ENCODE assay signal across 16 cellular contexts in the genomic region with DNA sequence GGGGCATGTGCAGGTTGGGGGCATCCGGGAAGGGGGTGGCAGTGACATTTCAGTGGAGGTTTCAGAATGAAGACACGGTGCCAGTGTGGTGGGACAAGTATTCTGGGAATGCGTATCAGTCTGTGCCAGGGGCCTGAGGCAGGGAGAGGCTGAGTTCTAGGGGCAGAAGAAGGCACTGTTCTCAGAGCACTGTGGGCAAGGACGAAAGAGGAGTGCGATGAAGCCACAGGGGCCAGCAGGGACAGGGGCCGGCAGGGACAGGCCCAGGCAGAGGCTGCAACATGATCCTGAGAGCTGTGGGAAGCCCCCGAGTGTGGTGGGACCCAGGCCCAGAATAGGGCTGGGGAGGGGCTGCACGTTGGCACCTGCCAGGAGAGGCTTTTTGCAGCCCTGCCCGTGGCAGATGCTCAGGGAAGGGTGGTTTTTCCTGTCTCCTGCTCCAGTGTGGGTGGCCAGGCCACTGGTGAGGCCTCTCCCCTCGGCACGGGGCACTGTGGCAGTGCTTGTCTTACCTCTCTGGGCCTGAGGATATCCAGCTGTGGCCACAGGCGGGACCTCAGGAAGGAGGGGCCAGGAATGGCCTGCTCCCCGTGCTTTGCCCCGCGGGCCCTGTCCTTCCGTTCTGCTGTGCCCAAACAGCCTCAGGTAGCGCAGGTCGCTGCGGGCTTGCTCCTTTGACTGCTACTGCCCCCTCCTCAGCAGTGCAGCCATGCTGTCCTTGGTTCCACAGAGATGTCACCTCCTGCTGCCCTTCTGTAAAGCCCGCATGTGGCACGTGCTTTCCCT. TPM values are rescaled to one million over a fixed set of nuclear protein-coding genes. Genes with fewer than 3 reads are reported as not detected.
DNase-seq lines count a peak whose midpoint lies in the region; ATAC-seq and TF ChIP-seq lines count a peak whose summit lies in the region.
"Had no signal": no experiment of that assay in that cellular context is flagged by ENCODE, and none has a peak within 500 bp of the region (broad histone marks: within the 10 kb centered on the region; RNA-seq: fewer than 3 reads in every experiment).

No MANE protein-coding gene starts in this region.

- H3K9me2 ChIP-seq in SK-N-SH = no peaks in the 10 kb centered on the region

- no peaks in the 10 kb centered on the region for H3K27me3 ChIP-seq in SK-N-SH (ENCODE audit: insufficient read depth)
- H3K27me3 ChIP-seq: ovary, SJSA1 had no signal

- TF ChIP-seq CTCF in SK-N-SH (IDR thresholded peaks at IDR 0.05) (no peak), mesothelial cell of epicardium (IDR thresholded peaks at IDR 0.05; ENCODE audit: unreplicated experiment) (no peak)

- H3K27me3 Mint-ChIP-seq in dendritic cell treated with granulocyte-macrophage colony-stimulating factor and Interleukin-4, amounts not matched to agents 40 ng/mL and 50 ng/mL, for 4 days = no peaks in the 10 kb centered on the region
- H3K27me3 Mint-ChIP-seq in mesothelial cell of epicardium (ENCODE audit: low read depth) = no peaks in the 10 kb centered on the region

- H3K79me2 ChIP-seq in SK-N-SH (ENCODE audit: insufficient read depth) = peaks cover 58% of the 10 kb centered on the region

- no peak overlapping the region for H3K9ac ChIP-seq in SK-N-SH

- peaks cover 0 to 18% of the 10 kb centered on the region in 2 experiments for H3K36me3 ChIP-seq in SK-N-SH (replicated peaks in 1 of 2; ENCODE audit: control insufficient read depth in 1 of 2, insufficient read depth in 2 of 2, low read length in 1 of 2)
- H3K36me3 ChIP-seq: ovary had no signal

- H3K4me1 Mint-ChIP-seq in dendritic cell treated with granulocyte-macrophage colony-stimulating factor and Interleukin-4, amounts not matched to agents 40 ng/mL and 50 ng/mL, for 4 days (ENCODE audit: low read depth) = peaks cover 66% of the 10 kb centered on the region
- H3K4me1 Mint-ChIP-seq in mesothelial cell of epicardium = peaks cover 7% of the 10 kb centered on the region

- H3F3A ChIP-seq in SK-N-SH (replicated peaks; ENCODE audit: insufficient read depth) = peaks cover 7% of the 10 kb centered on the region

- TF ChIP-seq RAD21 in SK-N-SH (IDR thresholded peaks at IDR 0.05; ENCODE audit: low read length) = no peak

- no peak overlapping the region for H2AFZ ChIP-seq in SK-N-SH (ENCODE audit: low read depth)

- H4K20me1 ChIP-seq in SK-N-SH (ENCODE audit: insufficient read depth) = no peaks in the 10 kb centered on the region

- no peak for ATAC-seq in SK-N-SH treated with all-trans-retinoic acid at 6 μM for 48 hours
- no peak for ATAC-seq in GM21576 (IDR thresholded peaks at IDR 0.05; ENCODE audit: unreplicated experiment)

- H3K9me3 Mint-ChIP-seq in dendritic cell treated with granulocyte-macrophage colony-stimulating factor and Interleukin-4, amounts not matched to agents 40 ng/mL and 50 ng/mL, for 4 days = no peaks in the 10 kb centered on the region
- peaks cover 11% of the 10 kb centered on the region for H3K9me3 Mint-ChIP-seq in mesothelial cell of epicardium
- H3K9me3 Mint-ChIP-seq: activated T-helper 2 cell treated with anti-CD3 and anti-CD28 coated beads, Interferon-gamma antibody, Interleukin-2, Interleukin-4, amounts not matched to agents 10 μg/mL and 5 μg/mL and 100 μg/mL, durations not matched to agents 14 hours and 24 hours and 36 hours had no signal

- no peak for TF ChIP-seq EP300 in SK-N-SH (IDR thresholded peaks at IDR 0.05; ENCODE audit: borderline replicate concordance in 1 of 2, low read depth in 1 of 2, low read length in 1 of 2)

- H3K4me3 Mint-ChIP-seq in dendritic cell treated with granulocyte-macrophage colony-stimulating factor and Interleukin-4, amounts not matched to agents 40 ng/mL and 50 ng/mL, for 4 days = peak overlapping the region; percentile 68
- no peak overlapping the region for H3K4me3 Mint-ChIP-seq in mesothelial cell of epicardium

- no peak overlapping the region for H3K27ac ChIP-seq in SK-N-SH (ENCODE audit: low read depth in 2 of 2, low read length in 1 of 2)
- peak overlapping the region; percentile 20 for H3K27ac ChIP-seq in temporal lobe (ENCODE audit: low read depth, low read length)
- H3K27ac ChIP-seq: ovary, SJSA1 had no signal

- POLR2A ChIA-PET in SK-N-SH (lab: Yijun Ruan, JAX) = no interaction called here

- H3K36me3 Mint-ChIP-seq in dendritic cell treated with granulocyte-macrophage colony-stimulating factor and Interleukin-4, amounts not matched to agents 40 ng/mL and 50 ng/mL, for 4 days (ENCODE audit: low read depth) = peaks cover 67% of the 10 kb centered on the region
- H3K36me3 Mint-ChIP-seq in mesothelial cell of epicardium = peaks cover 17% of the 10 kb centered on the region

- intact Hi-C loops in dendritic cell treated with granulocyte-macrophage colony-stimulating factor and Interleukin-4, amounts not matched to agents 40 ng/mL and 50 ng/mL, for 4 days (cut with micrococcal nuclease) = loop anchor here (10.0 kb wide), 1 partner anchor 109 kb away; no protein-coding TSS in a partner anchor

- peak; percentile 11 for DNase-seq in SK-N-SH
- DNase-seq in mesothelial cell of epicardium (ENCODE audit: low spot score in 2 of 2, unreplicated experiment in 2 of 2) = no peak
- no peak for DNase-seq in NCI-H146 (lab: John Stamatoyannopoulos, UW)
- no peak for DNase-seq in NCI-H187 treated with DMSO at 0.1 percent for 48 hours (lab: John Stamatoyannopoulos, UW)
- DNase-seq: activated CD4-positive, alpha-beta T cell treated with anti-CD3 and anti-CD28 coated beads, Interleukin-2, amount 50 U/mL, for 4 hours; amygdala; NCI-H2107; NK-92 treated with Interleukin-12 subunit alpha and Interleukin-12 subunit beta, amount 100 ng/mL, for 24 hours; stimulated activated CD4-positive, alpha-beta T cell treated with anti-CD3 and anti-CD28 coated beads, Interleukin-15, amount 100 ng/mL, for 24 hours had no signal

- no peak overlapping the region for H3K4me2 ChIP-seq in SK-N-SH

- WGBS in SK-N-SH (ENCODE audit: low lambda C conversion rate) = 82% methylated on average over 15 of the region's 21 CpGs

- H3K4me1 ChIP-seq in SK-N-SH (ENCODE audit: control insufficient read depth in 1 of 2, insufficient read depth in 2 of 2, low read depth in 1 of 2, low read length in 1 of 2) = no peaks in the 10 kb centered on the region; a peak in 1 of 4 replicates

- H3K27ac Mint-ChIP-seq in dendritic cell treated with granulocyte-macrophage colony-stimulating factor and Interleukin-4, amounts not matched to agents 40 ng/mL and 50 ng/mL, for 4 days = peak overlapping the region; percentile 95
- H3K27ac Mint-ChIP-seq in mesothelial cell of epicardium = peak overlapping the region; percentile 31
- H3K27ac Mint-ChIP-seq: activated T-helper 2 cell treated with anti-CD3 and anti-CD28 coated beads, Interferon-gamma antibody, Interleukin-2, Interleukin-4, amounts not matched to agents 10 μg/mL and 5 μg/mL and 100 μg/mL, durations not matched to agents 14 hours and 24 hours and 36 hours had no signal

- no peak overlapping the region for H3K4me3 ChIP-seq in SK-N-SH (ENCODE audit: low read depth in 2 of 2, low read length in 1 of 2)
- H3K4me3 ChIP-seq: ovary, SJSA1 had no signal

- CTCF ChIA-PET in SK-N-SH (lab: Yijun Ruan, JAX) = interaction anchor here (0.8 to 1.6 kb wide), 2 partner anchors 9 to 15 kb away, joined by 4 read pairs; no protein-coding TSS in a partner anchor

- no peaks in the 10 kb centered on the region for H3K9me3 ChIP-seq in SK-N-SH
- H3K9me3 ChIP-seq: ovary, SJSA1 had no signal

TF ChIP-seq in SK-N-SH, 30 proteins besides CTCF, POLR2A, EP300 and RAD21 (continues in another document):
- TF ChIP-seq NFIC (IDR thresholded peaks at IDR 0.05; ENCODE audit: borderline replicate concordance) = no peak

TF ChIP-seq in SK-N-SH treated with all-trans-retinoic acid at 6 μM for 48 hours, 23 proteins besides CTCF, POLR2A, EP300 and RAD21:
- no peak for TF ChIP-seq GLIS3 (CRISPR knock-in tag; IDR thresholded peaks at IDR 0.05)
- no peak for TF ChIP-seq ZNF8 (CRISPR knock-in tag; IDR thresholded peaks at IDR 0.05)
- TF ChIP-seq PPARA (CRISPR knock-in tag; IDR thresholded peaks at IDR 0.05; ENCODE audit: borderline replicate concordance) = no peak
- TF ChIP-seq ISL1 (CRISPR knock-in tag; IDR thresholded peaks at IDR 0.05) = no peak
- no peak for TF ChIP-seq CREB5 (CRISPR knock-in tag; IDR thresholded peaks at IDR 0.05; ENCODE audit: low read depth)
- TF ChIP-seq TCF4 (CRISPR knock-in tag; IDR thresholded peaks at IDR 0.05; ENCODE audit: borderline replicate concordance) = no peak
- no peak for TF ChIP-seq SNAI2 (CRISPR knock-in tag; IDR thresholded peaks at IDR 0.05)

RNA-seq across cellular contexts. Expression of gene ENTPD6, which starts 10.0 kb away (rescaled TPM):
- 76.1 and 78.2 TPM in 2 replicates for polyA plus RNA-seq in SK-N-SH (2012; rRNA removed)
- 36.3 and 54.5 TPM in 2 replicates for polyA plus RNA-seq in SK-N-SH (2012; cell fraction: cytosol; rRNA removed)
- polyA plus RNA-seq in SK-N-SH (2012; cell fraction: nucleus; rRNA removed) = 172 and 200 TPM in 2 replicates
- total RNA-seq in mesothelial cell of epicardium = 59.3 to 68.6 TPM (median 67.8 TPM) in 3 replicates
- total RNA-seq in temporal lobe = 36.6 TPM

RNA-seq across cellular contexts. Expression of gene PYGB, which starts 42.4 kb away (rescaled TPM):
- polyA plus RNA-seq in SK-N-SH (2012; rRNA removed) = 32.2 and 35.8 TPM in 2 replicates
- polyA plus RNA-seq in SK-N-SH (2012; cell fraction: cytosol; rRNA removed) = 16.8 and 25.0 TPM in 2 replicates
- 75.6 and 77.6 TPM in 2 replicates for polyA plus RNA-seq in SK-N-SH (2012; cell fraction: nucleus; rRNA removed)
- total RNA-seq in mesothelial cell of epicardium (46.6 to 48.0 TPM (median 47.4 TPM) in 3 replicates), temporal lobe (62.4 TPM)
